17 cellular contexts compared by ENCODE assay signal in genomic region chr12:104734541-104735075, GRCh38.
DNase-seq lines count a peak whose midpoint lies in the region; ATAC-seq lines count a peak whose summit lies in the region.
"Had no signal": no experiment of that assay in that cellular context is flagged by ENCODE, and none has a peak within 500 bp of the region (broad histone marks: within the 10 kb centered on the region; RNA-seq: fewer than 3 reads in every experiment).

No MANE protein-coding gene starts in this region.

- H3K36me3 Mint-ChIP-seq in activated naive CD4-positive, alpha-beta T cell treated with anti-CD3 and anti-CD28 coated beads for 36 hours (ENCODE audit: low read depth): no peaks in the 10 kb centered on the region
- peaks cover 55% of the 10 kb centered on the region for H3K36me3 Mint-ChIP-seq in dendritic cell treated with granulocyte-macrophage colony-stimulating factor and Interleukin-4, amounts not matched to agents 40 ng/mL and 50 ng/mL, for 4 days (ENCODE audit: low read depth)
- H3K36me3 Mint-ChIP-seq in stimulated activated naive B cell treated with anti-CD40 and anti-IgM and Interleukin-4, amounts not matched to agents 10 μg/mL and 1 μg/mL and 100 μg/mL, for 72 hours: peaks cover 15 to 47% of the 10 kb centered on the region in 2 donors

- H3K9me3 Mint-ChIP-seq in activated naive CD4-positive, alpha-beta T cell treated with anti-CD3 and anti-CD28 coated beads for 36 hours: no peaks in the 10 kb centered on the region
- no peaks in the 10 kb centered on the region for H3K9me3 Mint-ChIP-seq in dendritic cell treated with granulocyte-macrophage colony-stimulating factor and Interleukin-4, amounts not matched to agents 40 ng/mL and 50 ng/mL, for 4 days
- no peaks in the 10 kb centered on the region for H3K9me3 Mint-ChIP-seq in stimulated activated naive B cell treated with anti-CD40 and anti-IgM and Interleukin-4, amounts not matched to agents 10 μg/mL and 1 μg/mL and 100 μg/mL, for 72 hours

- ATAC-seq in stimulated activated naive B cell treated with anti-CD40 and anti-IgM and Interleukin-4, amounts not matched to agents 10 μg/mL and 1 μg/mL and 100 μg/mL, for 72 hours (replicated peaks): no peak
- no peak for ATAC-seq in HG02763 (IDR thresholded peaks at IDR 0.05; ENCODE audit: unreplicated experiment)

- H3K27me3 Mint-ChIP-seq in activated naive CD4-positive, alpha-beta T cell treated with anti-CD3 and anti-CD28 coated beads for 36 hours (ENCODE audit: low read depth): no peaks in the 10 kb centered on the region
- no peaks in the 10 kb centered on the region for H3K27me3 Mint-ChIP-seq in dendritic cell treated with granulocyte-macrophage colony-stimulating factor and Interleukin-4, amounts not matched to agents 40 ng/mL and 50 ng/mL, for 4 days
- no peaks in the 10 kb centered on the region for H3K27me3 Mint-ChIP-seq in stimulated activated naive B cell treated with anti-CD40 and anti-IgM and Interleukin-4, amounts not matched to agents 10 μg/mL and 1 μg/mL and 100 μg/mL, for 72 hours

- no peak for DNase-seq in activated naive CD4-positive, alpha-beta T cell treated with anti-CD3 and anti-CD28 coated beads for 36 hours
- DNase-seq in activated naive CD4-positive, alpha-beta T cell treated with Interleukin-2 at 50 U/mL for 16 hours: no peak
- peak; percentile 24 for DNase-seq in M059J (ENCODE audit: low read depth)
- no peak for DNase-seq in stimulated activated naive B cell treated with anti-CD40 and anti-IgM and Interleukin-4, amounts not matched to agents 10 μg/mL and 1 μg/mL and 100 μg/mL, for 72 hours
- no peak for DNase-seq in T1000 (lab: John Stamatoyannopoulos, UW)
- DNase-seq: activated CD4-positive, alpha-beta T cell treated with anti-CD3 and anti-CD28 coated beads for 1 hour; activated T-cell treated with anti-CD3 and anti-CD28 coated beads for 4 hours; dermis blood vessel endothelial cell; DND-41; foreskin melanocyte; hypothalamus; mesenchymal stem cell; MM.1S; NCI-H510A; SHP77 treated with DMSO at 0.1 percent for 48 hours had no signal

- intact Hi-C loops in activated naive CD4-positive, alpha-beta T cell treated with anti-CD3 and anti-CD28 coated beads for 36 hours (cut with micrococcal nuclease): loop anchor here (5.0 kb wide), 1 partner anchor 318 kb away; no protein-coding TSS in a partner anchor
- intact Hi-C loops in dendritic cell treated with granulocyte-macrophage colony-stimulating factor and Interleukin-4, amounts not matched to agents 40 ng/mL and 50 ng/mL, for 4 days (cut with micrococcal nuclease): loop anchor here (5.0 kb wide), 1 partner anchor 318 kb away; no protein-coding TSS in a partner anchor

- H3K27ac Mint-ChIP-seq in activated naive CD4-positive, alpha-beta T cell treated with anti-CD3 and anti-CD28 coated beads for 36 hours: peak overlapping the region; percentile 10
- peak overlapping the region; percentile 43 for H3K27ac Mint-ChIP-seq in dendritic cell treated with granulocyte-macrophage colony-stimulating factor and Interleukin-4, amounts not matched to agents 40 ng/mL and 50 ng/mL, for 4 days
- peak overlapping the region; percentile 94 for H3K27ac Mint-ChIP-seq in stimulated activated naive B cell treated with anti-CD40 and anti-IgM and Interleukin-4, amounts not matched to agents 10 μg/mL and 1 μg/mL and 100 μg/mL, for 72 hours

- peaks cover 48% of the 10 kb centered on the region for H3K4me1 Mint-ChIP-seq in activated naive CD4-positive, alpha-beta T cell treated with anti-CD3 and anti-CD28 coated beads for 36 hours (ENCODE audit: low read depth)
- peaks cover 69% of the 10 kb centered on the region for H3K4me1 Mint-ChIP-seq in dendritic cell treated with granulocyte-macrophage colony-stimulating factor and Interleukin-4, amounts not matched to agents 40 ng/mL and 50 ng/mL, for 4 days (ENCODE audit: low read depth)
- peaks cover 61 to 89% of the 10 kb centered on the region in 2 donors for H3K4me1 Mint-ChIP-seq in stimulated activated naive B cell treated with anti-CD40 and anti-IgM and Interleukin-4, amounts not matched to agents 10 μg/mL and 1 μg/mL and 100 μg/mL, for 72 hours

- H3K4me3 Mint-ChIP-seq in activated naive CD4-positive, alpha-beta T cell treated with anti-CD3 and anti-CD28 coated beads for 36 hours: no peak overlapping the region
- no peak overlapping the region for H3K4me3 Mint-ChIP-seq in dendritic cell treated with granulocyte-macrophage colony-stimulating factor and Interleukin-4, amounts not matched to agents 40 ng/mL and 50 ng/mL, for 4 days
- no peak overlapping the region for H3K4me3 Mint-ChIP-seq in stimulated activated naive B cell treated with anti-CD40 and anti-IgM and Interleukin-4, amounts not matched to agents 10 μg/mL and 1 μg/mL and 100 μg/mL, for 72 hours

- CTCF ChIA-PET in activated naive CD4-positive, alpha-beta T cell treated with anti-CD3 and anti-CD28 coated beads for 36 hours (lab: Charles Lee): no interaction called here

Comparison
In these comparisons a context has a peak if more than half of its experiments do, and no peak if none do; other contexts are left out.
1. H3K27ac Mint-ChIP-seq: peak in every context shown above with its lines; median percentile 94 in stimulated activated naive B cell treated with anti-CD40 and anti-IgM and Interleukin-4, amounts not matched to agents 10 μg/mL and 1 μg/mL and 100 μg/mL, for 72 hours; 43 in dendritic cell treated with granulocyte-macrophage colony-stimulating factor and Interleukin-4, amounts not matched to agents 40 ng/mL and 50 ng/mL, for 4 days; 10 in activated naive CD4-positive, alpha-beta T cell treated with anti-CD3 and anti-CD28 coated beads for 36 hours.